ENCODE assay signal across 8 cellular contexts in genomic region chrX:19372170-19373033, GRCh38. TPM values are rescaled to one million over a fixed set of nuclear protein-coding genes. Genes with fewer than 3 reads are reported as not detected.
DNase-seq lines count a peak whose midpoint lies in the region; ATAC-seq lines count a peak whose summit lies in the region.

No MANE protein-coding gene starts in this region.

- POLR2A ChIA-PET in activated CD8-positive, alpha-beta T cell treated with anti-CD3 and anti-CD28 coated beads, Interleukin-2, amount 10 ng/mL, durations not matched to agents 7 days and 5 days (lab: Charles Lee): no interaction called here

- peak; percentile 63 to 69 for DNase-seq in NCI-H2081 (lab: John Stamatoyannopoulos, UW)
- DNase-seq in NCI-H2081 treated with DMSO at 0.1 percent for 48 hours (lab: John Stamatoyannopoulos, UW): no peak
- peak; percentile 38 to 81 for DNase-seq in NCI-H526 (lab: John Stamatoyannopoulos, UW)
- peak; percentile 76 for DNase-seq in activated CD8-positive, alpha-beta T cell treated with anti-CD3 and anti-CD28 coated beads, Interleukin-2, amount 10 ng/mL, durations not matched to agents 7 days and 5 days
- peak; percentile 32 for DNase-seq in effector CD8-positive, alpha-beta T cell (lab: John Stamatoyannopoulos, UW)
- DNase-seq in medulla oblongata (ENCODE audit: extremely low spot score): peak; percentile 51
- DNase-seq in stimulated activated CD4-positive, alpha-beta T cell treated with anti-CD3 and anti-CD28 coated beads, TNF-alpha, amount 100 ng/mL, for 48 hours (ENCODE audit: low read depth in 3 of 3): peak; percentile 25 to 41 (median 26)

- peak; percentile 78 for ATAC-seq in HG03064 (IDR thresholded peaks at IDR 0.05; ENCODE audit: low read depth, unreplicated experiment)
- ATAC-seq in activated CD8-positive, alpha-beta T cell treated with anti-CD3 and anti-CD28 coated beads, Interleukin-2, amount 10 ng/mL, durations not matched to agents 7 days and 5 days: peak; percentile 86

- no peaks in the 10 kb centered on the region for H3K9me3 Mint-ChIP-seq in activated CD8-positive, alpha-beta T cell treated with anti-CD3 and anti-CD28 coated beads, Interleukin-2, amount 10 ng/mL, durations not matched to agents 7 days and 5 days (ENCODE audit: insufficient read depth)

- CTCF ChIA-PET in activated CD8-positive, alpha-beta T cell treated with anti-CD3 and anti-CD28 coated beads, Interleukin-2, amount 10 ng/mL, durations not matched to agents 7 days and 5 days (lab: Charles Lee): interaction anchor here (0.7 to 2.4 kb wide), 14 partner anchors 10 to 696 kb away, joined by 3 to 13 read pairs (median 3); partner anchors contain the start of genes BCLAF3 and MAP3K15

- peaks cover 8% of the 10 kb centered on the region for H3K4me1 Mint-ChIP-seq in activated CD8-positive, alpha-beta T cell treated with anti-CD3 and anti-CD28 coated beads, Interleukin-2, amount 10 ng/mL, durations not matched to agents 7 days and 5 days (ENCODE audit: low read depth)

- peak overlapping the region; percentile 34 for H3K27ac Mint-ChIP-seq in activated CD8-positive, alpha-beta T cell treated with anti-CD3 and anti-CD28 coated beads, Interleukin-2, amount 10 ng/mL, durations not matched to agents 7 days and 5 days

- peak overlapping the region; percentile 70 for H3K4me3 Mint-ChIP-seq in activated CD8-positive, alpha-beta T cell treated with anti-CD3 and anti-CD28 coated beads, Interleukin-2, amount 10 ng/mL, durations not matched to agents 7 days and 5 days

- H3K36me3 Mint-ChIP-seq in activated CD8-positive, alpha-beta T cell treated with anti-CD3 and anti-CD28 coated beads, Interleukin-2, amount 10 ng/mL, durations not matched to agents 7 days and 5 days (ENCODE audit: low read depth): no peaks in the 10 kb centered on the region

- H3K27me3 Mint-ChIP-seq in activated CD8-positive, alpha-beta T cell treated with anti-CD3 and anti-CD28 coated beads, Interleukin-2, amount 10 ng/mL, durations not matched to agents 7 days and 5 days (ENCODE audit: low read depth): no peaks in the 10 kb centered on the region

RNA-seq across cellular contexts. Expression of gene PDHA1, which starts 28.7 kb away (rescaled TPM):
- total RNA-seq in activated CD8-positive, alpha-beta T cell treated with anti-CD3 and anti-CD28 coated beads, Interleukin-2, amount 10 ng/mL, durations not matched to agents 7 days and 5 days: 100 to 1,000 TPM; 154 to 160 TPM
